ENCODE assay signal across 39 cellular contexts in genomic region chr4:116588783-116589182, GRCh38.
"Had no signal": no experiment of that assay in that cellular context is flagged by ENCODE, and none has a peak within 500 bp of the region (broad histone marks: within the 10 kb centered on the region; RNA-seq: fewer than 3 reads in every experiment).

No MANE protein-coding gene starts in this region.

- H3K9me3 Mint-ChIP-seq: activated CD4-positive, alpha-beta memory T cell treated with anti-CD3 and anti-CD28 coated beads, Interleukin-2, amount 10 ng/mL, durations not matched to agents 7 days and 5 days; activated CD4-positive, alpha-beta T cell treated with anti-CD3 and anti-CD28 coated beads, Interleukin-2, amount 10 ng/mL, durations not matched to agents 7 days and 5 days; activated naive CD4-positive, alpha-beta T cell treated with anti-CD3 and anti-CD28 coated beads, Interleukin-2, amount 10 ng/mL, durations not matched to agents 7 days and 5 days; activated naive CD4-positive, alpha-beta T cell treated with anti-CD3 and anti-CD28 coated beads, Interleukin-2, amount 50 U/mL, for 24 hours; activated naive CD8-positive, alpha-beta T cell treated with anti-CD3 and anti-CD28 coated beads, Interleukin-2, amount 10 ng/mL, durations not matched to agents 7 days and 5 days; activated T-cell treated with anti-CD3 and anti-CD28 coated beads, Interleukin-2, amount 50 U/mL, for 24 hours; activated T-helper 2 cell treated with anti-CD3 and anti-CD28 coated beads, Interferon-gamma antibody, Interleukin-2, Interleukin-4, amounts not matched to agents 10 μg/mL and 5 μg/mL and 100 μg/mL, durations not matched to agents 14 hours and 24 hours and 36 hours; brain; T-helper 1 cell treated with Interleukin-12 subunit alpha and Interleukin-12 subunit beta and Interleukin-4 antibody, amounts not matched to agents 30 μg/mL and 1 μg/mL, for 36 hours; T-helper 2 cell treated with Interferon-gamma antibody and Interleukin-4, amounts not matched to agents 5 μg/mL and 100 μg/mL, for 36 hours had no signal

- FAIRE-seq: bronchial epithelial cell, TTC549 had no signal

- H3K27me3 ChIP-seq: ascending aorta, cardiac muscle cell had no signal

- H3K27ac ChIP-seq: ascending aorta, cardiac muscle cell, VCaP had no signal

- H3K36me3 ChIP-seq: ascending aorta, cardiac muscle cell had no signal

- DNase-seq: activated B cell treated with CpG ODN at 0.5 μM for 24 hours; activated CD4-positive, alpha-beta memory T cell treated with anti-CD3 and anti-CD28 coated beads, Interleukin-2, amount 10 ng/mL, durations not matched to agents 7 days and 5 days; activated CD4-positive, alpha-beta T cell treated with anti-CD3 and anti-CD28 coated beads for 1 hour; activated CD4-positive, alpha-beta T cell treated with anti-CD3 and anti-CD28 coated beads for 36 hours; activated CD4-positive, alpha-beta T cell treated with anti-CD3 and anti-CD28 coated beads for 48 hours; activated CD4-positive, alpha-beta T cell treated with anti-CD3 and anti-CD28 coated beads, Interleukin-2, amount 10 ng/mL, durations not matched to agents 7 days and 5 days; activated CD4-positive, alpha-beta T cell treated with anti-CD3 and anti-CD28 coated beads, Interleukin-2, amount 50 U/mL, for 48 hours; activated CD8-positive, alpha-beta memory T cell treated with anti-CD3 and anti-CD28 coated beads for 24 hours; activated CD8-positive, alpha-beta memory T cell treated with anti-CD3 and anti-CD28 coated beads, Interleukin-2, amount 10 ng/mL, durations not matched to agents 7 days and 5 days; activated CD8-positive, alpha-beta memory T cell treated with anti-CD3 and anti-CD28 coated beads, Interleukin-2, amount 50 U/mL, for 48 hours; activated CD8-positive, alpha-beta T cell treated with anti-CD3 and anti-CD28 coated beads, Interleukin-2, amount 10 ng/mL, durations not matched to agents 7 days and 5 days; activated effector memory CD4-positive, alpha-beta T cell treated with Interleukin-2 at 50 U/mL for 16 hours; activated gamma-delta T cell; activated naive CD4-positive, alpha-beta T cell treated with anti-CD3 and anti-CD28 coated beads, Interleukin-2, amount 10 ng/mL, durations not matched to agents 7 days and 5 days; activated naive CD4-positive, alpha-beta T cell treated with Interleukin-2 at 50 U/mL for 16 hours; activated naive CD8-positive, alpha-beta T cell treated with anti-CD3 and anti-CD28 coated beads, Interleukin-2, amount 10 ng/mL, durations not matched to agents 7 days and 5 days; activated naive CD8-positive, alpha-beta T cell treated with anti-CD3 and anti-CD28 coated beads, Interleukin-2, amount 50 U/mL, for 24 hours; activated T-cell treated with anti-CD3 and anti-CD28 coated beads, Interleukin-2, amount 50 U/mL, for 24 hours; activated T-cell treated with anti-CD3 and anti-CD28 coated beads, Interleukin-2, amount 50 U/mL, for 48 hours; amygdala; anterior cingulate cortex; caudate nucleus; cerebellar nuclear complex; T-helper 1 cell; T-helper 2 cell; T-helper 9 cell had no signal

- H3K9me3 ChIP-seq: ascending aorta had no signal

- H3K27ac Mint-ChIP-seq: activated B cell treated with CpG ODN at 0.5 μM for 24 hours; activated CD4-positive, alpha-beta memory T cell treated with anti-CD3 and anti-CD28 coated beads, Interleukin-2, amount 10 ng/mL, durations not matched to agents 7 days and 5 days; activated CD4-positive, alpha-beta T cell treated with anti-CD3 and anti-CD28 coated beads for 36 hours; activated CD4-positive, alpha-beta T cell treated with anti-CD3 and anti-CD28 coated beads, Interleukin-2, amount 10 ng/mL, durations not matched to agents 7 days and 5 days; activated CD8-positive, alpha-beta memory T cell treated with anti-CD3 and anti-CD28 coated beads, Interleukin-2, amount 10 ng/mL, durations not matched to agents 7 days and 5 days; activated CD8-positive, alpha-beta T cell treated with anti-CD3 and anti-CD28 coated beads, Interleukin-2, amount 10 ng/mL, durations not matched to agents 7 days and 5 days; activated naive CD4-positive, alpha-beta T cell treated with anti-CD3 and anti-CD28 coated beads, Interleukin-2, amount 10 ng/mL, durations not matched to agents 7 days and 5 days; activated naive CD4-positive, alpha-beta T cell treated with anti-CD3 and anti-CD28 coated beads, Interleukin-2, amount 50 U/mL, for 24 hours; activated naive CD8-positive, alpha-beta T cell; activated naive CD8-positive, alpha-beta T cell treated with anti-CD3 and anti-CD28 coated beads, Interleukin-2, amount 10 ng/mL, durations not matched to agents 7 days and 5 days; activated naive CD8-positive, alpha-beta T cell treated with anti-CD3 and anti-CD28 coated beads, Interleukin-2, amount 50 U/mL, for 24 hours; activated T-cell treated with anti-CD3 and anti-CD28 coated beads, Interleukin-2, amount 50 U/mL, for 24 hours; activated T-helper 2 cell treated with anti-CD3 and anti-CD28 coated beads, Interferon-gamma antibody, Interleukin-2, Interleukin-4, amounts not matched to agents 10 μg/mL and 5 μg/mL and 100 μg/mL, durations not matched to agents 14 hours and 24 hours and 36 hours; brain; T-helper 1 cell treated with Interleukin-12 subunit alpha and Interleukin-12 subunit beta and Interleukin-4 antibody, amounts not matched to agents 30 μg/mL and 1 μg/mL, for 36 hours; T-helper 2 cell treated with Interferon-gamma antibody and Interleukin-4, amounts not matched to agents 5 μg/mL and 100 μg/mL, for 36 hours had no signal

- H3K4me3 Mint-ChIP-seq: activated B cell treated with CpG ODN at 0.5 μM for 24 hours; activated CD4-positive, alpha-beta memory T cell treated with anti-CD3 and anti-CD28 coated beads, Interleukin-2, amount 10 ng/mL, durations not matched to agents 7 days and 5 days; activated CD4-positive, alpha-beta T cell treated with anti-CD3 and anti-CD28 coated beads for 36 hours; activated CD4-positive, alpha-beta T cell treated with anti-CD3 and anti-CD28 coated beads, Interleukin-2, amount 10 ng/mL, durations not matched to agents 7 days and 5 days; activated CD8-positive, alpha-beta memory T cell treated with anti-CD3 and anti-CD28 coated beads, Interleukin-2, amount 10 ng/mL, durations not matched to agents 7 days and 5 days; activated CD8-positive, alpha-beta T cell treated with anti-CD3 and anti-CD28 coated beads, Interleukin-2, amount 10 ng/mL, durations not matched to agents 7 days and 5 days; activated naive CD4-positive, alpha-beta T cell treated with anti-CD3 and anti-CD28 coated beads, Interleukin-2, amount 10 ng/mL, durations not matched to agents 7 days and 5 days; activated naive CD4-positive, alpha-beta T cell treated with anti-CD3 and anti-CD28 coated beads, Interleukin-2, amount 50 U/mL, for 24 hours; activated naive CD8-positive, alpha-beta T cell; activated naive CD8-positive, alpha-beta T cell treated with anti-CD3 and anti-CD28 coated beads, Interleukin-2, amount 10 ng/mL, durations not matched to agents 7 days and 5 days; activated naive CD8-positive, alpha-beta T cell treated with anti-CD3 and anti-CD28 coated beads, Interleukin-2, amount 50 U/mL, for 24 hours; activated T-cell treated with anti-CD3 and anti-CD28 coated beads, Interleukin-2, amount 50 U/mL, for 24 hours; brain; central memory CD8-positive, alpha-beta T cell; T-helper 1 cell treated with Interleukin-12 subunit alpha and Interleukin-12 subunit beta and Interleukin-4 antibody, amounts not matched to agents 30 μg/mL and 1 μg/mL, for 36 hours; T-helper 2 cell treated with Interferon-gamma antibody and Interleukin-4, amounts not matched to agents 5 μg/mL and 100 μg/mL, for 36 hours had no signal

- H3K4me1 ChIP-seq: ascending aorta had no signal

- H3K27me3 Mint-ChIP-seq: activated B cell treated with CpG ODN at 0.5 μM for 24 hours; activated CD4-positive, alpha-beta memory T cell treated with anti-CD3 and anti-CD28 coated beads, Interleukin-2, amount 10 ng/mL, durations not matched to agents 7 days and 5 days; activated CD4-positive, alpha-beta T cell treated with anti-CD3 and anti-CD28 coated beads for 36 hours; activated CD4-positive, alpha-beta T cell treated with anti-CD3 and anti-CD28 coated beads, Interleukin-2, amount 10 ng/mL, durations not matched to agents 7 days and 5 days; activated CD8-positive, alpha-beta memory T cell treated with anti-CD3 and anti-CD28 coated beads, Interleukin-2, amount 10 ng/mL, durations not matched to agents 7 days and 5 days; activated naive CD4-positive, alpha-beta T cell treated with anti-CD3 and anti-CD28 coated beads, Interleukin-2, amount 10 ng/mL, durations not matched to agents 7 days and 5 days; activated naive CD4-positive, alpha-beta T cell treated with anti-CD3 and anti-CD28 coated beads, Interleukin-2, amount 50 U/mL, for 24 hours; activated naive CD8-positive, alpha-beta T cell; activated naive CD8-positive, alpha-beta T cell treated with anti-CD3 and anti-CD28 coated beads, Interleukin-2, amount 10 ng/mL, durations not matched to agents 7 days and 5 days; activated naive CD8-positive, alpha-beta T cell treated with anti-CD3 and anti-CD28 coated beads, Interleukin-2, amount 50 U/mL, for 24 hours; activated T-cell treated with anti-CD3 and anti-CD28 coated beads, Interleukin-2, amount 50 U/mL, for 24 hours; brain; central memory CD8-positive, alpha-beta T cell had no signal

- H3K36me3 Mint-ChIP-seq: activated CD8-positive, alpha-beta memory T cell treated with anti-CD3 and anti-CD28 coated beads, Interleukin-2, amount 10 ng/mL, durations not matched to agents 7 days and 5 days; activated naive CD4-positive, alpha-beta T cell treated with anti-CD3 and anti-CD28 coated beads, Interleukin-2, amount 10 ng/mL, durations not matched to agents 7 days and 5 days; activated naive CD4-positive, alpha-beta T cell treated with anti-CD3 and anti-CD28 coated beads, Interleukin-2, amount 50 U/mL, for 24 hours; activated naive CD8-positive, alpha-beta T cell; activated naive CD8-positive, alpha-beta T cell treated with anti-CD3 and anti-CD28 coated beads, Interleukin-2, amount 10 ng/mL, durations not matched to agents 7 days and 5 days; brain had no signal

- H3K4me3 ChIP-seq: ascending aorta, cardiac muscle cell had no signal

- ATAC-seq: activated CD4-positive, alpha-beta T cell treated with anti-CD3 and anti-CD28 coated beads for 36 hours; activated CD4-positive, CD25-positive, alpha-beta regulatory T cell treated with anti-CD3 and anti-CD28 coated beads, Interleukin-2, amount 50 U/mL, for 24 hours; activated CD8-positive, alpha-beta memory T cell treated with anti-CD3 and anti-CD28 coated beads, Interleukin-2, amount 10 ng/mL, durations not matched to agents 7 days and 5 days; activated CD8-positive, alpha-beta T cell treated with anti-CD3 and anti-CD28 coated beads, Interleukin-2, amount 10 ng/mL, durations not matched to agents 7 days and 5 days; activated naive CD8-positive, alpha-beta T cell treated with anti-CD3 and anti-CD28 coated beads, Interleukin-2, amount 50 U/mL, for 24 hours had no signal

- H3K4me1 Mint-ChIP-seq: activated B cell treated with CpG ODN at 0.5 μM for 24 hours; activated CD4-positive, alpha-beta memory T cell treated with anti-CD3 and anti-CD28 coated beads, Interleukin-2, amount 10 ng/mL, durations not matched to agents 7 days and 5 days; activated CD4-positive, alpha-beta T cell treated with anti-CD3 and anti-CD28 coated beads for 36 hours; activated CD4-positive, alpha-beta T cell treated with anti-CD3 and anti-CD28 coated beads, Interleukin-2, amount 10 ng/mL, durations not matched to agents 7 days and 5 days; activated CD8-positive, alpha-beta memory T cell treated with anti-CD3 and anti-CD28 coated beads, Interleukin-2, amount 10 ng/mL, durations not matched to agents 7 days and 5 days; activated naive CD4-positive, alpha-beta T cell treated with anti-CD3 and anti-CD28 coated beads, Interleukin-2, amount 10 ng/mL, durations not matched to agents 7 days and 5 days; activated naive CD4-positive, alpha-beta T cell treated with anti-CD3 and anti-CD28 coated beads, Interleukin-2, amount 50 U/mL, for 24 hours; activated naive CD8-positive, alpha-beta T cell treated with anti-CD3 and anti-CD28 coated beads, Interleukin-2, amount 10 ng/mL, durations not matched to agents 7 days and 5 days; activated naive CD8-positive, alpha-beta T cell treated with anti-CD3 and anti-CD28 coated beads, Interleukin-2, amount 50 U/mL, for 24 hours; central memory CD8-positive, alpha-beta T cell had no signal
